Comparison of ENCODE assay signal across 8 cellular contexts in the genomic region with DNA sequence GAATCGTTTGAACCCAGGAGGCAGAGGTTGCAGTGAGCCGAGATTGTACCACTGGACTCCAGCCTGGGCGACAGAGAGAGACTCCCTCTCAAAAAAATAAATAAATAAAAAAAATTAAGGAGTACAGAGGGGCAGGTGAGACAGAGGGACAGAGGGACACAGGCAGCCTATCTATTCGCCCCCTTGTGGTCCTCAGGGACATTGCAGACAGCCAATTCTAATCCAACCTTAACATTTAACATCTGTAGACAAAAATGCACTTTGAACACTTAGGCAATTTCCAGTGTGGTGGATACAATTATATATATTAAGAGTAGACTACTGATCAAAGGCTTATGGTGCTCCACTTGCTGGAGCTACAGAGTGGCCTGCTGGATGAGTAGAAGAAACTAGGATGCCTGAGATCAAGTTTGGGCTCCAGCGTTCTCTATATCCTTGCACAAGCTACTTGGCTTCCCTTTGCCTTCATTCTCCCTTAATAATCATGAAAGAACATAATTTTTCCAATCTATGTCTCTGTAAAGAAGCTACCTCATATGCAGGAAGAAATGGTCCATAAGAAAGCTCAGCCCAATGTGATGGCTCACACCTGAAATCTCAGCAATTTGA. TPM values are rescaled to one million over a fixed set of nuclear protein-coding genes. Genes with fewer than 3 reads are reported as not detected.
DNase-seq lines count a peak whose midpoint lies in the region; ATAC-seq and TF ChIP-seq lines count a peak whose summit lies in the region.

No MANE protein-coding gene starts in this region.

- intact Hi-C loops in body of pancreas (cut with DNase I) = no loop called here

- H3K4me3 ChIP-seq in body of pancreas = no peak overlapping the region

- H3K36me3 ChIP-seq in body of pancreas (replicated peaks in 1 of 2; ENCODE audit: insufficient read depth in 1 of 2, low read depth in 2 of 2) = no peaks in the 10 kb centered on the region

- H3K9me3 ChIP-seq in body of pancreas = no peaks in the 10 kb centered on the region

- WGBS in body of pancreas, 2 donors = 31 to 46% methylated on average over 3 to 5 of the region's 5 CpGs

- TF ChIP-seq CTCF in body of pancreas (IDR thresholded peaks at IDR 0.05) = peak; percentile 61 to 86 (median 78)

- H3K27ac ChIP-seq in body of pancreas = no peak overlapping the region

- no peaks in the 10 kb centered on the region for H3K4me1 ChIP-seq in body of pancreas

- peak; percentile 53 for ATAC-seq in body of pancreas
- peak; percentile 98 for ATAC-seq in left lobe of liver
- ATAC-seq in HG03097 (IDR thresholded peaks at IDR 0.05; ENCODE audit: low FRiP score, unreplicated experiment) = no peak

- DNase-seq in DMS153 treated with DMSO at 0.1 percent for 48 hours (lab: John Stamatoyannopoulos, UW; ENCODE audit: unreplicated experiment) (peak; percentile 20), DMS153 (lab: John Stamatoyannopoulos, UW) (no peak), HT1080 (ENCODE audit: low read depth) (peak; percentile 48), T-helper 22 cell (ENCODE audit: low read depth) (peak; percentile 4), body of pancreas (peak; percentile 32 to 65 (median 41)), left lobe of liver (ENCODE audit: low spot score) (peak; percentile 53)
- peak; percentile 70 for DNase-seq in stimulated activated CD8-positive, alpha-beta memory T cell treated with anti-CD3 and anti-CD28 coated beads, Interleukin-4, amount 100 ng/mL, for 48 hours

- H3K27me3 ChIP-seq in body of pancreas = no peaks in the 10 kb centered on the region

- no peak for TF ChIP-seq POLR2A in body of pancreas (IDR thresholded peaks at IDR 0.05)

RNA-seq across cellular contexts. Expression of a gene that starts 8.2 kb away (rescaled TPM):
- total RNA-seq in HT1080 (2014; rRNA removed; shearing (Covaris generic)) = 14.6 TPM in 2 replicates
- 21.1 and 26.8 TPM in 2 replicates for polyA plus RNA-seq in HT1080 (2015; cell fraction: cytosol; rRNA removed)
- polyA plus RNA-seq in HT1080 (2015; cell fraction: nucleus; rRNA removed) = 33.5 and 39.2 TPM in 2 replicates
- 10 to 100 TPM in 1 of 2 donors, 1 to 10 TPM in 1; 9.9 to 27.7 TPM for total RNA-seq in body of pancreas
- total RNA-seq in left lobe of liver = 6.5 TPM

RNA-seq across cellular contexts. Expression of a gene that starts 31.8 kb away (rescaled TPM):
- total RNA-seq in HT1080 (2014; rRNA removed; shearing (Covaris generic)) = 24.1 and 27.8 TPM in 2 replicates
- 35.3 and 35.9 TPM in 2 replicates for polyA plus RNA-seq in HT1080 (2015; cell fraction: cytosol; rRNA removed)
- polyA plus RNA-seq in HT1080 (2015; cell fraction: nucleus; rRNA removed) = 25.5 TPM in 2 replicates
- total RNA-seq in body of pancreas (1 to 10 TPM in 1 of 2 donors, under 1 TPM in 1; 0.52 to 2.6 TPM), left lobe of liver (not detected)
